Comparison of ENCODE assay signal across 8 cellular contexts in the genomic region with DNA sequence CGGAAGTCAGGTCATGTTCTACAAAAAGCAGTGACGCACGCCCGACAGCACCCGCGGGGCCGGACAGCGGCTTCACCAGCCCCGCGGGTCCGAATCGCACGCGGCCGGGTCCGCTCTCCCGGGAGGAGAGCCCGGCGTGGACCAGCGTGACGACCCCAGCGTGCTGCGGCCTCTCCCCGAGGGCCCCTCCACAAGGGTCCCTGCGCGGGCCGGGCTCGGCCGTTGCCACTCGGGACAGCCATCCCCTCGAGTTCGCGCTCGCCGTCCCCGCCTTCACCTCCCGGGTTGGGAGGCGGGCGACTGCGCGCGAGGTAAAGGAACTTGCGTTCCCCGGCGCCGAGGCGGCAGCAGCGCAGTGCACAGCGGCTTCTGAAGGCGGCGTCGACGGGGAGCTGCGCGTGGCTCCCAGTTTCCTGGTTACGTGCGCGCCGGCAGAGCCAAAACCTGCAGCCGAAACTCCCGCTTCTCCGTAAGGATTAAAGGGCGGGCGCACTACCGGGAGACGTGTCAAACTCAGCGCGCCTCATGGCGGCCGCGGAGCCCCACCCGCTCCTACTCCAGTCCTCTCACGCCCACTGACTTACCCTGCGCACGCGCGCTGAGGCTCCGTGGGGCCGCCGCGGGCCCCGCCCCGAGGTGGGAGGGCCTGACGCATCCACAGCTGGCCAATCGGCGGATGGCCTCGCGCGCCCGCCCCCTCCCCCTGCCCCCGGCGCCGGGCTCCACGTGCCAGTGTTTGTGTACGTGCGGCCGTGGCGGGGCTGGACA. TPM values are rescaled to one million over a fixed set of nuclear protein-coding genes. Genes with fewer than 3 reads are reported as not detected.
A peak's percentile ranks its signal among the peaks of the same experiment; 100 is the strongest.
DNase-seq lines count a peak whose midpoint lies in the region; ATAC-seq lines count a peak whose summit lies in the region.

No MANE protein-coding gene starts in this region.

- peaks cover 33% of the 10 kb centered on the region for H3K36me3 Mint-ChIP-seq in effector memory CD8-positive, alpha-beta T cell (ENCODE audit: insufficient read depth)

- H3K27me3 ChIP-seq in mesendoderm (ENCODE audit: insufficient read depth, low read length, poor library complexity) = no peaks in the 10 kb centered on the region

- no peaks in the 10 kb centered on the region for H3K27me3 Mint-ChIP-seq in effector memory CD8-positive, alpha-beta T cell

- H3K4me1 Mint-ChIP-seq in effector memory CD8-positive, alpha-beta T cell (ENCODE audit: low read depth in 2 of 2) = peaks cover 13 to 24% of the 10 kb centered on the region in 2 donors

- WGBS in mesendoderm (ENCODE audit: extremely low coverage, insufficient coverage, low lambda C conversion rate) = no CpG with 5 or more reads among the region's 98 CpGs

- no peak overlapping the region for H2BK5ac ChIP-seq in mesendoderm (ENCODE audit: low read length)

- no peaks in the 10 kb centered on the region for H3K79me1 ChIP-seq in mesendoderm (ENCODE audit: low read length)

- peak overlapping the region; percentile 92 to 97 for H3K4me3 Mint-ChIP-seq in effector memory CD8-positive, alpha-beta T cell

- H4K5ac ChIP-seq in mesendoderm (ENCODE audit: low read length) = no peak overlapping the region

- no peak overlapping the region for H3K4ac ChIP-seq in mesendoderm (ENCODE audit: low read depth, low read length)

- peak overlapping the region; percentile 64 for H3K18ac ChIP-seq in mesendoderm (ENCODE audit: low read length)

- H3K9me3 Mint-ChIP-seq in effector memory CD8-positive, alpha-beta T cell = no peaks in the 10 kb centered on the region

- no peak overlapping the region for H2BK120ac ChIP-seq in mesendoderm (ENCODE audit: low read depth, low read length)

- no peaks in the 10 kb centered on the region for H3K4me1 ChIP-seq in mesendoderm (ENCODE audit: control insufficient read depth, low read depth, low read length)

- H3K23ac ChIP-seq in mesendoderm (ENCODE audit: low read length) = no peak overlapping the region

- H3K4me3 ChIP-seq in mesendoderm (ENCODE audit: low read length) = peak overlapping the region; percentile 33

- peak overlapping the region; percentile 97 to 98 for H3K27ac Mint-ChIP-seq in effector memory CD8-positive, alpha-beta T cell

- peak overlapping the region; percentile 77 for H3K56ac ChIP-seq in mesendoderm (ENCODE audit: low read length)

- H4K8ac ChIP-seq in mesendoderm (ENCODE audit: low read depth, low read length) = no peak overlapping the region

- H3K79me2 ChIP-seq in mesendoderm (ENCODE audit: control insufficient read depth, insufficient read depth, low read length) = no peaks in the 10 kb centered on the region

- no peaks in the 10 kb centered on the region for H3K36me3 ChIP-seq in mesendoderm (ENCODE audit: control insufficient read depth, insufficient read depth, low read length)

- peak; percentile 72 for ATAC-seq in GM21360 (IDR thresholded peaks at IDR 0.05; ENCODE audit: unreplicated experiment)
- ATAC-seq in effector memory CD8-positive, alpha-beta T cell (replicated peaks) = peak; percentile 88

- no peak overlapping the region for H3K27ac ChIP-seq in mesendoderm (ENCODE audit: low read depth, low read length)

- no peak overlapping the region for H2AK5ac ChIP-seq in mesendoderm (ENCODE audit: low read length)

- peak overlapping the region; percentile 89 for H3K4me2 ChIP-seq in mesendoderm (ENCODE audit: low read length)

- peak overlapping the region; percentile 75 for H3K9ac ChIP-seq in mesendoderm (ENCODE audit: low read length)

- H2BK15ac ChIP-seq in mesendoderm (replicated peaks; ENCODE audit: low read depth) = no peak overlapping the region

- DNase-seq in COLO829 (ENCODE audit: low spot score) = peak; percentile 100
- peak; percentile 90 for DNase-seq in HT-29 (ENCODE audit: low spot score)
- DNase-seq in NK-92 treated with Interleukin-12 subunit alpha and Interleukin-12 subunit beta, amount 100 ng/mL, for 24 hours (lab: John Stamatoyannopoulos, UW) = peak; percentile 91
- peak; percentile 85 to 98 (median 93) for DNase-seq in activated CD8-positive, alpha-beta memory T cell treated with anti-CD3 and anti-CD28 coated beads for 48 hours (ENCODE audit: low read depth in 2 of 3, low spot score in 2 of 3)
- DNase-seq in effector memory CD8-positive, alpha-beta T cell = peak; percentile 92 to 96 (median 96)
- peak; percentile 97 for DNase-seq in mesendoderm
- DNase-seq in stimulated activated CD8-positive, alpha-beta memory T cell treated with anti-CD3 and anti-CD28 coated beads, Interleukin-12 subunit alpha, Interleukin-12 subunit beta, amount 100 ng/mL, for 4 hours (ENCODE audit: low read depth) = peak; percentile 97

RNA-seq across cellular contexts. Expression of gene LRP2BP, which starts 0.4 kb away (rescaled TPM):
- 0.13 and 0.61 TPM in 2 replicates for total RNA-seq in HT-29 (2014; rRNA removed; shearing (Covaris generic))
- polyA plus RNA-seq in mesendoderm (2013, experiment 1 of 2) = 0.15 TPM
- polyA plus RNA-seq in mesendoderm (2013, experiment 2 of 2) = 0.14 TPM

RNA-seq across cellular contexts. Expression of gene ANKRD37, which starts 0.5 kb away (rescaled TPM):
- total RNA-seq in HT-29 (2014; rRNA removed; shearing (Covaris generic)) = 6.7 and 10.4 TPM in 2 replicates
- 1.3 TPM for polyA plus RNA-seq in mesendoderm (2013, experiment 1 of 2)
- 1.4 TPM for polyA plus RNA-seq in mesendoderm (2013, experiment 2 of 2)

RNA-seq across cellular contexts. Expression of gene UFSP2, which starts 29.6 kb away (rescaled TPM):
- total RNA-seq in HT-29 (2014; rRNA removed; shearing (Covaris generic)) = 4.5 and 5.2 TPM in 2 replicates
- 18.6 TPM for polyA plus RNA-seq in mesendoderm (2013, experiment 1 of 2)
- 18.9 TPM for polyA plus RNA-seq in mesendoderm (2013, experiment 2 of 2)
